In the genomic region with DNA sequence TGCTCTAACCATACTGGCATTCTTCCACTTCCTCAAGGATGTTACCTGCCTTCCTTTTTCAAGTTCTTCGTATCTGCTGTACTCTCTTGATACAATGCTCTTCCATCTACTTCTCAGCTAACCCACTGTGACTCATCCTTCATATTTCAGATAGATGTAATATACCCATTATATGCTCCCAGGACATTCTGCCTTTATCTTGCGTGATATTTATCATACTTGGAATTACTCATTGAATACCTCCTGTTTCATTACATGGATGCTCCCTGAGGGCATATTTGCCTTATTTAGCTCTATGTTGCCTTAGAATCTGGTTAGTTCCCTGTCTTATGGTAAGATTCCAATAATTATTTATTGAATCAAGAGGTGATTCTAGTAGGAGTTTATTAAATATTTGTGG, we compare ENCODE assay signal across 32 cellular contexts.
"Had no signal": no experiment of that assay in that cellular context is flagged by ENCODE, and none has a peak within 500 bp of the region (broad histone marks: within the 10 kb centered on the region; RNA-seq: fewer than 3 reads in every experiment).

No MANE protein-coding gene starts in this region.

- H3K4me3 ChIP-seq: cardiac muscle cell, coronary artery, dorsolateral prefrontal cortex, heart left ventricle, pancreas, prostate gland, sigmoid colon, smooth muscle cell, thyroid gland, upper lobe of right lung had no signal

- H3K27ac ChIP-seq: cardiac muscle cell, coronary artery, dorsolateral prefrontal cortex, heart left ventricle, pancreas, prostate gland, sigmoid colon, thyroid gland, upper lobe of right lung had no signal

- H3K4me3 Mint-ChIP-seq: activated CD4-positive, alpha-beta memory T cell treated with anti-CD3 and anti-CD28 coated beads, Interleukin-2, amount 10 ng/mL, durations not matched to agents 7 days and 5 days; activated CD4-positive, alpha-beta T cell treated with anti-CD3 and anti-CD28 coated beads, Interleukin-2, amount 10 ng/mL, durations not matched to agents 7 days and 5 days; activated naive CD4-positive, alpha-beta T cell treated with anti-CD3 and anti-CD28 coated beads, Interleukin-2, amount 50 U/mL, for 24 hours; activated naive CD8-positive, alpha-beta T cell treated with anti-CD3 and anti-CD28 coated beads, Interleukin-2, amount 50 U/mL, for 24 hours; activated T-cell treated with anti-CD3 and anti-CD28 coated beads, Interleukin-2, amount 50 U/mL, for 4 hours; immature natural killer cell; memory B cell; naive thymus-derived CD8-positive, alpha-beta T cell; neural crest cell; stimulated activated memory B cell treated with anti-CD40 and anti-IgM and Interleukin-4, amounts not matched to agents 10 μg/mL and 1 μg/mL and 100 μg/mL, for 72 hours; stimulated activated naive CD8-positive, alpha-beta T cell treated with anti-CD3 and anti-CD28 coated beads, Interleukin-15, amount 100 ng/mL, for 72 hours had no signal

- ATAC-seq: activated naive CD8-positive, alpha-beta T cell treated with anti-CD3 and anti-CD28 coated beads, Interleukin-2, amount 50 U/mL, for 24 hours; activated T-cell treated with anti-CD3 and anti-CD28 coated beads, Interleukin-2, amount 50 U/mL, for 4 hours; heart left ventricle; naive thymus-derived CD8-positive, alpha-beta T cell; pancreas; stimulated activated memory B cell treated with anti-CD40 and anti-IgM and Interleukin-4, amounts not matched to agents 10 μg/mL and 1 μg/mL and 100 μg/mL, for 72 hours; stimulated activated naive CD8-positive, alpha-beta T cell treated with anti-CD3 and anti-CD28 coated beads, Interleukin-15, amount 100 ng/mL, for 72 hours; upper lobe of right lung had no signal

- DNase-seq: activated CD4-positive, alpha-beta memory T cell treated with anti-CD3 and anti-CD28 coated beads, Interleukin-2, amount 10 ng/mL, durations not matched to agents 7 days and 5 days; activated CD4-positive, alpha-beta T cell treated with anti-CD3 and anti-CD28 coated beads, Interleukin-2, amount 10 ng/mL, durations not matched to agents 7 days and 5 days; activated CD4-positive, CD25-positive, alpha-beta regulatory T cell treated with anti-CD3 and anti-CD28 coated beads, Interleukin-2, amount 50 U/mL, for 72 hours; activated naive CD8-positive, alpha-beta T cell treated with anti-CD3 and anti-CD28 coated beads, Interleukin-2, amount 50 U/mL, for 24 hours; activated T-cell treated with anti-CD3 and anti-CD28 coated beads, Interleukin-2, amount 50 U/mL, for 4 hours; dorsolateral prefrontal cortex; effector memory CD4-positive, alpha-beta T cell; erythroblast; heart left ventricle; hypothalamus; immature natural killer cell; kidney; naive thymus-derived CD8-positive, alpha-beta T cell; nucleus accumbens; pancreas; sigmoid colon; stimulated activated CD4-positive, alpha-beta T cell treated with anti-CD3 and anti-CD28 coated beads, Interleukin-1b, Interleukin-23, amount 100 ng/mL, for 48 hours; stimulated activated CD4-positive, alpha-beta T cell treated with anti-CD3 and anti-CD28 coated beads, Interleukin-4, amount 100 ng/mL, for 4 hours; stimulated activated CD8-positive, alpha-beta memory T cell treated with anti-CD3 and anti-CD28 coated beads, Interleukin-4, amount 100 ng/mL, for 48 hours; stimulated activated naive CD8-positive, alpha-beta T cell treated with anti-CD3 and anti-CD28 coated beads, Interleukin-15, amount 100 ng/mL, for 72 hours; T-helper 2 cell; thyroid gland; upper lobe of right lung had no signal

- H3K4me1 ChIP-seq: heart left ventricle, pancreas, prostate gland, sigmoid colon, thyroid gland, upper lobe of right lung had no signal

- H3K27ac Mint-ChIP-seq: activated CD4-positive, alpha-beta memory T cell treated with anti-CD3 and anti-CD28 coated beads, Interleukin-2, amount 10 ng/mL, durations not matched to agents 7 days and 5 days; activated CD4-positive, alpha-beta T cell treated with anti-CD3 and anti-CD28 coated beads, Interleukin-2, amount 10 ng/mL, durations not matched to agents 7 days and 5 days; activated naive CD4-positive, alpha-beta T cell treated with anti-CD3 and anti-CD28 coated beads, Interleukin-2, amount 50 U/mL, for 24 hours; activated naive CD8-positive, alpha-beta T cell treated with anti-CD3 and anti-CD28 coated beads, Interleukin-2, amount 50 U/mL, for 24 hours; activated T-helper 2 cell treated with anti-CD3 and anti-CD28 coated beads, Interferon-gamma antibody, Interleukin-2, Interleukin-4, amounts not matched to agents 10 μg/mL and 5 μg/mL and 100 μg/mL, durations not matched to agents 14 hours and 24 hours and 36 hours; immature natural killer cell; memory B cell; naive thymus-derived CD8-positive, alpha-beta T cell; stimulated activated memory B cell treated with anti-CD40 and anti-IgM and Interleukin-4, amounts not matched to agents 10 μg/mL and 1 μg/mL and 100 μg/mL, for 72 hours had no signal

- H3K27me3 ChIP-seq: cardiac muscle cell, heart left ventricle, pancreas, sigmoid colon, thyroid gland, upper lobe of right lung had no signal

- H3K36me3 ChIP-seq: cardiac muscle cell, heart left ventricle, pancreas, prostate gland, sigmoid colon, thyroid gland, upper lobe of right lung had no signal

- H3K4me2 ChIP-seq: smooth muscle cell had no signal

- H3K9me3 ChIP-seq: heart left ventricle, pancreas, prostate gland, sigmoid colon, thyroid gland, upper lobe of right lung had no signal

- H3K27me3 Mint-ChIP-seq: activated CD4-positive, alpha-beta memory T cell treated with anti-CD3 and anti-CD28 coated beads, Interleukin-2, amount 10 ng/mL, durations not matched to agents 7 days and 5 days; activated CD4-positive, alpha-beta T cell treated with anti-CD3 and anti-CD28 coated beads, Interleukin-2, amount 10 ng/mL, durations not matched to agents 7 days and 5 days; activated naive CD8-positive, alpha-beta T cell treated with anti-CD3 and anti-CD28 coated beads, Interleukin-2, amount 50 U/mL, for 24 hours; memory B cell; stimulated activated memory B cell treated with anti-CD40 and anti-IgM and Interleukin-4, amounts not matched to agents 10 μg/mL and 1 μg/mL and 100 μg/mL, for 72 hours; stimulated activated naive CD8-positive, alpha-beta T cell treated with anti-CD3 and anti-CD28 coated beads, Interleukin-15, amount 100 ng/mL, for 72 hours had no signal

- H3K36me3 Mint-ChIP-seq: activated naive CD4-positive, alpha-beta T cell treated with anti-CD3 and anti-CD28 coated beads, Interleukin-2, amount 50 U/mL, for 24 hours; immature natural killer cell; memory B cell; naive thymus-derived CD8-positive, alpha-beta T cell; stimulated activated memory B cell treated with anti-CD40 and anti-IgM and Interleukin-4, amounts not matched to agents 10 μg/mL and 1 μg/mL and 100 μg/mL, for 72 hours had no signal

- H3K4me1 Mint-ChIP-seq: activated CD4-positive, alpha-beta memory T cell treated with anti-CD3 and anti-CD28 coated beads, Interleukin-2, amount 10 ng/mL, durations not matched to agents 7 days and 5 days; activated CD4-positive, alpha-beta T cell treated with anti-CD3 and anti-CD28 coated beads, Interleukin-2, amount 10 ng/mL, durations not matched to agents 7 days and 5 days; activated naive CD4-positive, alpha-beta T cell treated with anti-CD3 and anti-CD28 coated beads, Interleukin-2, amount 50 U/mL, for 24 hours; activated naive CD8-positive, alpha-beta T cell treated with anti-CD3 and anti-CD28 coated beads, Interleukin-2, amount 50 U/mL, for 24 hours; immature natural killer cell; memory B cell; naive thymus-derived CD8-positive, alpha-beta T cell; stimulated activated memory B cell treated with anti-CD40 and anti-IgM and Interleukin-4, amounts not matched to agents 10 μg/mL and 1 μg/mL and 100 μg/mL, for 72 hours; stimulated activated naive CD8-positive, alpha-beta T cell treated with anti-CD3 and anti-CD28 coated beads, Interleukin-15, amount 100 ng/mL, for 72 hours had no signal

- H3K9me3 Mint-ChIP-seq: activated CD4-positive, alpha-beta T cell treated with anti-CD3 and anti-CD28 coated beads, Interleukin-2, amount 10 ng/mL, durations not matched to agents 7 days and 5 days; activated naive CD4-positive, alpha-beta T cell treated with anti-CD3 and anti-CD28 coated beads, Interleukin-2, amount 50 U/mL, for 24 hours; activated T-cell treated with anti-CD3 and anti-CD28 coated beads, Interleukin-2, amount 50 U/mL, for 4 hours; activated T-helper 2 cell treated with anti-CD3 and anti-CD28 coated beads, Interferon-gamma antibody, Interleukin-2, Interleukin-4, amounts not matched to agents 10 μg/mL and 5 μg/mL and 100 μg/mL, durations not matched to agents 14 hours and 24 hours and 36 hours; neural crest cell; stimulated activated naive CD8-positive, alpha-beta T cell treated with anti-CD3 and anti-CD28 coated beads, Interleukin-15, amount 100 ng/mL, for 72 hours had no signal
